ENCODE assay signal across 13 cellular contexts in genomic region chr17:18636237-18636636, GRCh38. TPM values are rescaled to one million over a fixed set of nuclear protein-coding genes. Genes with fewer than 3 reads are reported as not detected.
DNase-seq lines count a peak whose midpoint lies in the region; ATAC-seq, FAIRE-seq and TF ChIP-seq lines count a peak whose summit lies in the region.
"Not testable (repeated sequence)": the region's sequence is repeated elsewhere in the genome, so short reads cannot be mapped to it uniquely, and the experiment has no call there.
"Had no signal": no experiment of that assay in that cellular context is flagged by ENCODE, and none has a peak within 500 bp of the region (broad histone marks: within the 10 kb centered on the region; RNA-seq: fewer than 3 reads in every experiment).

No MANE protein-coding gene starts in this region.

- not testable (repeated sequence) for TF ChIP-seq EP300 in HepG2 (IDR thresholded peaks at IDR 0.05; ENCODE audit: low read depth in 2 of 2, low read length in 2 of 2); HepG2 (CRISPR knock-in tag; IDR thresholded peaks at IDR 0.05; ENCODE audit: borderline replicate concordance)

- not testable (repeated sequence) for TF ChIP-seq POLR2A in NB4 (IDR thresholded peaks at IDR 0.05; ENCODE audit: extremely low read depth, insufficient read length); HepG2 (IDR thresholded peaks at IDR 0.05; ENCODE audit: insufficient read depth in 1 of 2, low read depth in 2 of 2, low read length in 2 of 2)

- H3K27me3 Mint-ChIP-seq in HFFc6 (ENCODE audit: insufficient read depth): peaks cover 12% of the 10 kb centered on the region; the same call in 1 of the 2 replicates

- intact Hi-C loops in HepG2 (cut with micrococcal nuclease; ENCODE audit: unreplicated experiment): not testable (repeated sequence)

- not testable (repeated sequence) for FAIRE-seq in HepG2 (lab: Jason Lieb, UNC)

- H3K9ac ChIP-seq in BLaER1; HepG2 (ENCODE audit: insufficient read depth, low read depth, low read length): not testable (repeated sequence)

- H3K36me3 ChIP-seq in BLaER1; HepG2 (replicated peaks in 1 of 2; ENCODE audit: control insufficient read depth in 1 of 2, insufficient read depth in 2 of 2, low read length in 2 of 2): not testable (repeated sequence)

- H3K27ac ChIP-seq in BLaER1; HepG2 (ENCODE audit: extremely low read length, insufficient read depth, low read length): not testable (repeated sequence)

- not testable (repeated sequence) for H3K79me2 ChIP-seq in HepG2 (ENCODE audit: insufficient read depth, low read length)

- in situ Hi-C loops in astrocyte of the spinal cord (cut with HindIII; ENCODE audit: low sequenced_read_pairs); HepG2 (cut with HindIII; ENCODE audit: extremely low pct_ligation_motif_present, low pct_unique_long_range_greater_than_20kb): not testable (repeated sequence)

- TF ChIP-seq RAD21 in HepG2 (CRISPR knock-in tag; IDR thresholded peaks at IDR 0.05): not testable (repeated sequence)

- H3K4me2 ChIP-seq in BLaER1: peak overlapping the region; percentile 40; the same call in 1 of the 2 replicates
- H3K4me2 ChIP-seq in HepG2 (ENCODE audit: low read depth, low read length): not testable (repeated sequence)

- BruUV-seq in HepG2 (replicated peaks; lab: Mats Ljungman, UMichigan): not testable (repeated sequence)

- not testable (repeated sequence) for H3K4me1 Mint-ChIP-seq in HFFc6 (ENCODE audit: low read depth)

- TF ChIP-seq CTCF in GM12873 (IDR thresholded peaks at IDR 0.05; ENCODE audit: insufficient read depth, low read depth, low read length, missing control alignments) (peak; percentile 3), HFFc6 (IDR thresholded peaks at IDR 0.05) (peak; percentile 26), astrocyte of the spinal cord (IDR thresholded peaks at IDR 0.05; ENCODE audit: low read depth, low read length) (peak; percentile 3)
- TF ChIP-seq CTCF in NB4 (IDR thresholded peaks at IDR 0.05; ENCODE audit: low read depth, low read length); HepG2 (CRISPR knock-in tag; IDR thresholded peaks at IDR 0.05): not testable (repeated sequence)

- not testable (repeated sequence) for H3K4me3 Mint-ChIP-seq in HFFc6

- not testable (repeated sequence) for H3K36me3 Mint-ChIP-seq in HFFc6 (ENCODE audit: low read depth)

- not testable (repeated sequence) for H3K9me3 ChIP-seq in BLaER1; HepG2 (ENCODE audit: low read length)

- peak; percentile 39 for ATAC-seq in HepG2

- CTCF ChIA-PET in HepG2 (lab: Yijun Ruan, JAX; ENCODE audit: low intra/inter-chr PET ratio, low total read pairs): not testable (repeated sequence)

- not testable (repeated sequence) for DNase-seq in HFFc6; astrocyte of the spinal cord (ENCODE audit: low read depth, low spot score); HepG2 (ENCODE audit: low spot score)
- DNase-seq in NB4 (ENCODE audit: low read depth) (peak; percentile 45), dermis blood vessel endothelial cell (peak; percentile 8)

- WGBS in HepG2 (ENCODE audit: low lambda C conversion rate): 2% methylated on average over 6 of the region's 7 CpGs

- not testable (repeated sequence) for H3K27me3 ChIP-seq in BLaER1; HepG2 (ENCODE audit: control insufficient read depth in 1 of 2, insufficient read depth in 2 of 2, low read length in 2 of 2)

- H4K20me1 ChIP-seq in BLaER1; HepG2 (ENCODE audit: insufficient read depth, low read length): not testable (repeated sequence)

- not testable (repeated sequence) for H3K4me3 ChIP-seq in BLaER1; NB4 (ENCODE audit: low read depth, low read length); astrocyte of the spinal cord (ENCODE audit: low read depth, low read length); HepG2 (replicated peaks in 1 of 3; ENCODE audit: insufficient read depth in 1 of 3, low read depth in 2 of 3, low read length in 3 of 3)

- peaks cover 22% of the 10 kb centered on the region for H3K4me1 ChIP-seq in BLaER1
- H3K4me1 ChIP-seq in HepG2 (ENCODE audit: insufficient read depth, low read length): not testable (repeated sequence)

- not testable (repeated sequence) for H2AFZ ChIP-seq in HepG2 (ENCODE audit: low read length)

- not testable (repeated sequence) for H3K9me3 Mint-ChIP-seq in HFFc6

- POLR2A ChIA-PET in HepG2 (lab: Yijun Ruan, JAX): not testable (repeated sequence)

- H3K27ac Mint-ChIP-seq in HFFc6: not testable (repeated sequence)

RNA-seq across cellular contexts. Expression of gene TBC1D28, which starts 8.0 kb away (rescaled TPM):
- total RNA-seq in HFFc6 (2021; fragmentation: NEBNext Ultra II Directional; extraction: Animal tissue kit (Norgen Biotek cat#: 25700)): not detected
- total RNA-seq in dermis blood vessel endothelial cell: not detected in 2 replicates
- not detected in 2 replicates for total RNA-seq in HepG2 (2016; rRNA removed; fragmentation: Illumina TruSeq; extraction: Trizol)
- not detected in 2 replicates for total RNA-seq in HepG2 (2016; cell fraction: cytosol; rRNA removed; fragmentation: Illumina TruSeq; extraction: Trizol; ENCODE audit: low read depth)
- total RNA-seq in HepG2 (2016; cell fraction: insoluble cytoplasmic fraction; rRNA removed; fragmentation: Illumina TruSeq; extraction: Trizol): not detected in 2 replicates
- not detected in 2 replicates for total RNA-seq in HepG2 (2016; cell fraction: membrane; rRNA removed; fragmentation: Illumina TruSeq; extraction: Trizol)
- total RNA-seq in HepG2 (2016; cell fraction: nucleus; rRNA removed; fragmentation: Illumina TruSeq; extraction: Trizol): not detected in 2 replicates
- 0.03 TPM in 1 of 2 replicates, not detected in the other for polyA plus RNA-seq in HepG2 (2011; rRNA removed)
- polyA plus RNA-seq in HepG2 (2011; cell fraction: cytosol; rRNA removed): not detected in 2 replicates
- polyA plus RNA-seq in HepG2 (2011; cell fraction: nucleus; rRNA removed): 0.31 TPM in 1 of 2 replicates, not detected in the other
- polyA plus RNA-seq in HepG2 (2012): not detected in 2 replicates
- not detected in 2 replicates for polyA plus RNA-seq in HepG2 (2016; cell fraction: cytosol; fragmentation: Illumina TruSeq; extraction: Trizol; ENCODE audit: low read depth)
- polyA plus RNA-seq in HepG2 (2016; cell fraction: insoluble cytoplasmic fraction; fragmentation: Illumina TruSeq; extraction: Trizol; ENCODE audit: low read depth): not detected in 2 replicates
- polyA plus RNA-seq in HepG2 (2016; cell fraction: membrane; fragmentation: Illumina TruSeq; extraction: Trizol; ENCODE audit: low read depth): not detected in 2 replicates
- not detected in 2 replicates for polyA plus RNA-seq in HepG2 (2016; cell fraction: nucleus; fragmentation: Illumina TruSeq; extraction: Trizol; ENCODE audit: insufficient read depth, low read depth)
- 0.91 TPM in 1 of 2 replicates, not detected in the other for polyA minus RNA-seq in HepG2 (2011; rRNA and poly(A)+ RNA removed; ENCODE audit: low replicate concordance)
- polyA minus RNA-seq in HepG2 (2011; cell fraction: cytosol; rRNA and poly(A)+ RNA removed): not detected in 2 replicates
- not detected in 2 replicates for polyA minus RNA-seq in HepG2 (2011; cell fraction: nucleus; rRNA and poly(A)+ RNA removed)
- total RNA-seq: A172; Caco-2; CD8-positive, alpha-beta T cell; PC-9; Right ventricle myocardium inferior; RPMI7951 had no signal

RNA-seq across cellular contexts. Expression of gene FOXO3B, which starts 45.9 kb away (rescaled TPM):
- total RNA-seq in HFFc6 (2021; fragmentation: NEBNext Ultra II Directional; extraction: Animal tissue kit (Norgen Biotek cat#: 25700)): 1 to 10 TPM; 2.4 to 3.7 (median 3.3) TPM
- total RNA-seq in dermis blood vessel endothelial cell (3.0 and 4.1 TPM in 2 replicates), HepG2 (2016; rRNA removed; fragmentation: Illumina TruSeq; extraction: Trizol) (2.1 and 2.7 TPM in 2 replicates)
- 0.30 and 0.35 TPM in 2 replicates for total RNA-seq in HepG2 (2016; cell fraction: cytosol; rRNA removed; fragmentation: Illumina TruSeq; extraction: Trizol; ENCODE audit: low read depth)
- 1.3 and 3.1 TPM in 2 replicates for total RNA-seq in HepG2 (2016; cell fraction: insoluble cytoplasmic fraction; rRNA removed; fragmentation: Illumina TruSeq; extraction: Trizol)
- 0.71 and 1.0 TPM in 2 replicates for total RNA-seq in HepG2 (2016; cell fraction: membrane; rRNA removed; fragmentation: Illumina TruSeq; extraction: Trizol)
- total RNA-seq in HepG2 (2016; cell fraction: nucleus; rRNA removed; fragmentation: Illumina TruSeq; extraction: Trizol): 2.3 and 2.9 TPM in 2 replicates
- 3.1 and 3.9 TPM in 2 replicates for polyA plus RNA-seq in HepG2 (2011; rRNA removed)
- 2.4 and 2.7 TPM in 2 replicates for polyA plus RNA-seq in HepG2 (2011; cell fraction: cytosol; rRNA removed)
- 6.2 and 7.1 TPM in 2 replicates for polyA plus RNA-seq in HepG2 (2011; cell fraction: nucleus; rRNA removed)
- 1.0 and 1.9 TPM in 2 replicates for polyA plus RNA-seq in HepG2 (2012)
- polyA plus RNA-seq in HepG2 (2016; cell fraction: cytosol; fragmentation: Illumina TruSeq; extraction: Trizol; ENCODE audit: low read depth): 0.10 TPM in 2 replicates
- 1.1 and 1.3 TPM in 2 replicates for polyA plus RNA-seq in HepG2 (2016; cell fraction: insoluble cytoplasmic fraction; fragmentation: Illumina TruSeq; extraction: Trizol; ENCODE audit: low read depth)
- polyA plus RNA-seq in HepG2 (2016; cell fraction: membrane; fragmentation: Illumina TruSeq; extraction: Trizol; ENCODE audit: low read depth): 0.22 and 0.27 TPM in 2 replicates
- 2.2 and 3.0 TPM in 2 replicates for polyA plus RNA-seq in HepG2 (2016; cell fraction: nucleus; fragmentation: Illumina TruSeq; extraction: Trizol; ENCODE audit: insufficient read depth, low read depth)
- polyA minus RNA-seq in HepG2 (2011; rRNA and poly(A)+ RNA removed; ENCODE audit: low replicate concordance): 6.7 and 11.5 TPM in 2 replicates
- polyA minus RNA-seq in HepG2 (2011; cell fraction: cytosol; rRNA and poly(A)+ RNA removed): 1.6 and 2.1 TPM in 2 replicates
- polyA minus RNA-seq in HepG2 (2011; cell fraction: nucleus; rRNA and poly(A)+ RNA removed): 6.4 and 8.7 TPM in 2 replicates
